8 cellular contexts compared by ENCODE assay signal in genomic region chr10:118568327-118568848, GRCh38. TPM values are rescaled to one million over a fixed set of nuclear protein-coding genes. Genes with fewer than 3 reads are reported as not detected.
A peak's percentile ranks its signal among the peaks of the same experiment; 100 is the strongest.
DNase-seq lines count a peak whose midpoint lies in the region; ATAC-seq and TF ChIP-seq lines count a peak whose summit lies in the region.

No MANE protein-coding gene starts in this region.

- H3K27ac ChIP-seq in SJCRH30 = no peak overlapping the region
- no peak overlapping the region for H3K27ac ChIP-seq in adrenal gland
- H3K27ac ChIP-seq in right atrium auricular region = no peak overlapping the region
- H3K27ac ChIP-seq in gastrocnemius medialis = no peak overlapping the region

- in situ Hi-C loops in gastrocnemius medialis (cut with MboI; ENCODE audit: low sequenced_read_pairs in 4 of 4) = loop anchor here (5.0 to 25.0 kb wide), 4 partner anchors 154 to 244 kb away; no protein-coding TSS in a partner anchor

- H3K9me3 ChIP-seq in SJCRH30 (replicated peaks) (no peaks in the 10 kb centered on the region), adrenal gland (replicated peaks in 1 of 3) (no peaks in the 10 kb centered on the region), right atrium auricular region (no peaks in the 10 kb centered on the region), gastrocnemius medialis (no peaks in the 10 kb centered on the region)

- intact Hi-C loops in adrenal gland (cut with DNase I) = loop anchor here (5.0 to 10.0 kb wide), 4 partner anchors 149 to 456 kb away; partner anchors contain the start of gene NANOS1 (in 1 of the 2)
- intact Hi-C loops in gastrocnemius medialis (cut with DNase I; ENCODE audit: low total_unique reads) = loop anchor here (1.0 kb wide), 2 partner anchors 153 to 282 kb away; no protein-coding TSS in a partner anchor

- TF ChIP-seq POLR2A in adrenal gland (IDR thresholded peaks at IDR 0.05) (no peak), gastrocnemius medialis (IDR thresholded peaks at IDR 0.05) (no peak)

- WGBS in adrenal gland, 4 donors = 7 to 14% (median 10%) methylated on average over 10 of the region's 10 CpGs

- H3K4me1 ChIP-seq in SJCRH30 = peaks cover 13% of the 10 kb centered on the region
- H3K4me1 ChIP-seq in adrenal gland (replicated peaks in 1 of 2) = peaks cover 0 to 7% of the 10 kb centered on the region in 2 donors
- H3K4me1 ChIP-seq in right atrium auricular region = peaks cover 0 to 20% of the 10 kb centered on the region in 2 donors
- peaks cover 4 to 21% of the 10 kb centered on the region in 2 donors for H3K4me1 ChIP-seq in gastrocnemius medialis

- TF ChIP-seq CTCF in adrenal gland (IDR thresholded peaks at IDR 0.05) (peak; percentile 80 to 99 (median 90)), right atrium auricular region (IDR thresholded peaks at IDR 0.05) (peak; percentile 84 to 87), gastrocnemius medialis (IDR thresholded peaks at IDR 0.05 in 4 of 5, conservative IDR thresholded peaks at IDR 0.05 in 1 of 5) (peak; percentile 70 to 87 (median 80))

- DNase-seq in GDM1 (lab: John Stamatoyannopoulos, UW) (peak; percentile 8), HS-5 (ENCODE audit: low read depth) (peak; percentile 44), SJCRH30 (peak; percentile 44 to 88), adrenal gland (peak in 6 of 7 donors; percentile 44 to 77 (median 72)), right atrium auricular region (ENCODE audit: low spot score) (peak; percentile 54), gastrocnemius medialis (no peak)

- H3K27me3 ChIP-seq in SJCRH30 = no peaks in the 10 kb centered on the region; the same call in 1 of the 2 replicates
- no peaks in the 10 kb centered on the region for H3K27me3 ChIP-seq in adrenal gland
- H3K27me3 ChIP-seq in right atrium auricular region = no peaks in the 10 kb centered on the region
- H3K27me3 ChIP-seq in gastrocnemius medialis = no peaks in the 10 kb centered on the region

- ATAC-seq in gastrocnemius medialis = peak; percentile 49 to 60
- no peak for ATAC-seq in GM21737 (IDR thresholded peaks at IDR 0.05; ENCODE audit: unreplicated experiment)
- no peak for ATAC-seq in HG03469 (IDR thresholded peaks at IDR 0.05; ENCODE audit: unreplicated experiment)

- H3K4me3 ChIP-seq in SJCRH30 (0 out of 2 replicates have a peak overlapping the region, but pooled peaks have one; percentile 5), adrenal gland (peak overlapping the region in 1 of 4 donors; percentile 34), right atrium auricular region (peak overlapping the region in 1 of 2 donors; percentile 1), gastrocnemius medialis (no peak overlapping the region)

- no peaks in the 10 kb centered on the region for H3K36me3 ChIP-seq in SJCRH30
- H3K36me3 ChIP-seq in adrenal gland (replicated peaks in 1 of 2) = no peaks in the 10 kb centered on the region
- no peaks in the 10 kb centered on the region for H3K36me3 ChIP-seq in right atrium auricular region
- H3K36me3 ChIP-seq in gastrocnemius medialis = no peaks in the 10 kb centered on the region

RNA-seq across cellular contexts. Expression of gene PRLHR, which starts 27.1 kb away (rescaled TPM):
- total RNA-seq in SJCRH30 (2014; rRNA removed; shearing (Covaris generic)) = not detected in 2 replicates
- 10 to 100 TPM in 2 of 8 donors, 1 to 10 TPM in 1, under 1 TPM in 2, not detected in 3; 0.13 to 23.3 (median 4.2) TPM for total RNA-seq in adrenal gland
- polyA plus RNA-seq in adrenal gland = 1 to 10 TPM; 1.3 to 3.6 (median 2.7) TPM
- total RNA-seq in right atrium auricular region = not detected
- total RNA-seq in gastrocnemius medialis = not detected

Comparison
In these comparisons a context has a peak if more than half of its experiments do, and no peak if none do; other contexts are left out.
1. DNase-seq: peak in GDM1 (single experiment), HS-5 (single experiment), SJCRH30 (2 of 2), adrenal gland (6 of 7) and right atrium auricular region (single experiment); none in gastrocnemius medialis (0 of 2).
2. ATAC-seq: peak in gastrocnemius medialis (2 of 2); none in GM21737 (single experiment) and HG03469 (single experiment).
3. Peak in every context shown above with its lines, with median percentiles within 50 percentile points of each other: CTCF ChIP-seq.